In genomic region chr5:119059740-119060255, GRCh38 we compare ENCODE assay signal across 1 cellular context.
A peak's percentile ranks its signal among the peaks of the same experiment; 100 is the strongest.
TF ChIP-seq lines count a peak whose summit lies in the region.

No MANE protein-coding gene starts in this region.

TF ChIP-seq in K562, 482 proteins besides CTCF, POLR2A, EP300 and RAD21 (continued from another document):
- TF ChIP-seq BCLAF1 (IDR thresholded peaks at IDR 0.05; ENCODE audit: borderline replicate concordance in 1 of 2, control insufficient read depth in 1 of 2, low read depth in 2 of 2, low read length in 1 of 2) (no peak), MTA3 (IDR thresholded peaks at IDR 0.05; ENCODE audit: borderline replicate concordance) (0 out of 2 replicates have a peak, but pooled peaks have one; percentile 65), MEF2A (IDR thresholded peaks at IDR 0.05; ENCODE audit: control insufficient read depth, low read depth, low read length) (no peak), CC2D1A (IDR thresholded peaks at IDR 0.05) (0 out of 2 replicates have a peak, but pooled peaks have one; percentile 33), SREBF2 (CRISPR knock-in tag; IDR thresholded peaks at IDR 0.05) (no peak), NR2C2 (CRISPR knock-in tag; IDR thresholded peaks at IDR 0.05) (no peak), NR2C2 (tag; IDR thresholded peaks at IDR 0.05) (no peak), HDAC2 (IDR thresholded peaks at IDR 0.05) (0 out of 2 replicates have a peak, but pooled peaks have one; percentile 31), CHAMP1 (IDR thresholded peaks at IDR 0.05) (0 out of 2 replicates have a peak, but pooled peaks have one; percentile 48), ARID2 (IDR thresholded peaks at IDR 0.05) (no peak), ATF7 (IDR thresholded peaks at IDR 0.05) (peak; percentile 31; the same call in 1 of the 2 replicates), ZNF75A (CRISPR knock-in tag; IDR thresholded peaks at IDR 0.05) (no peak), ZNF79 (CRISPR knock-in tag; IDR thresholded peaks at IDR 0.05; ENCODE audit: low read depth) (no peak), SMARCE1 (IDR thresholded peaks at IDR 0.05) (peak; percentile 69; the same call in 1 of the 2 replicates), ZNF280A (IDR thresholded peaks at IDR 0.05; ENCODE audit: low read depth, partially characterized antibody) (no peak), KHSRP (IDR thresholded peaks at IDR 0.05) (no peak), CTBP1 (IDR thresholded peaks at IDR 0.05; ENCODE audit: borderline replicate concordance) (peak; percentile 80), FOXJ2 (tag; IDR thresholded peaks at IDR 0.05) (0 out of 2 replicates have a peak, but pooled peaks have one; percentile 45), TEAD4 (IDR thresholded peaks at IDR 0.05; ENCODE audit: low read length) (peak; percentile 84), TEAD4 (CRISPR knock-in tag; IDR thresholded peaks at IDR 0.05; ENCODE audit: borderline replicate concordance) (no peak), STAT6 (CRISPR knock-in tag; IDR thresholded peaks at IDR 0.05) (no peak), ZFX (CRISPR knock-in tag; IDR thresholded peaks at IDR 0.05) (peak; percentile 51; the same call in 1 of the 2 replicates), NFXL1 (CRISPR knock-in tag; IDR thresholded peaks at IDR 0.05) (no peak), ADNP (tag; IDR thresholded peaks at IDR 0.05) (peak; percentile 68), ZNF143 (CRISPR knock-in tag; IDR thresholded peaks at IDR 0.05) (no peak), RBM17 (IDR thresholded peaks at IDR 0.05; ENCODE audit: borderline replicate concordance, low read depth, low read length) (no peak), HOXB6 (CRISPR knock-in tag; IDR thresholded peaks at IDR 0.05; ENCODE audit: borderline replicate concordance) (no peak), HMBOX1 (IDR thresholded peaks at IDR 0.05) (peak; percentile 98), KDM5B (IDR thresholded peaks at IDR 0.05; ENCODE audit: insufficient replicate concordance, low read depth, low read length) (no peak), PML (IDR thresholded peaks at IDR 0.05; ENCODE audit: low read length) (peak; percentile 73; the same call in 1 of the 2 replicates), MEIS2 (IDR thresholded peaks at IDR 0.05; ENCODE audit: partially characterized antibody) (peak; percentile 17), SMAD2 (IDR thresholded peaks at IDR 0.05; ENCODE audit: low read depth, low read length) (no peak), TAL1 (IDR thresholded peaks at IDR 0.05) (peak; percentile 74), PHF8 (IDR thresholded peaks at IDR 0.05; ENCODE audit: borderline replicate concordance, low read length) (no peak), PYGO2 (tag; IDR thresholded peaks at IDR 0.05) (no peak), THRA (IDR thresholded peaks at IDR 0.05) (peak; percentile 15; the same call in 1 of the 2 replicates), SMARCA4 (IDR thresholded peaks at IDR 0.05) (peak; percentile 79; the same call in 1 of the 2 replicates), NCOR1 (IDR thresholded peaks at IDR 0.05) (peak; percentile 86), TCF3 (CRISPR knock-in tag; IDR thresholded peaks at IDR 0.05) (peak; percentile 87), ESRRA (IDR thresholded peaks at IDR 0.05; ENCODE audit: borderline replicate concordance, low read depth) (peak; percentile 77), ZMIZ1 (IDR thresholded peaks at IDR 0.05; ENCODE audit: low read depth in 2 of 2, low read length in 2 of 2) (no peak), GTF2E2 (tag; IDR thresholded peaks at IDR 0.05) (no peak), KLF16 (IDR thresholded peaks at IDR 0.05) (no peak; the same call in 1 of the 2 replicates), CREM (IDR thresholded peaks at IDR 0.05; ENCODE audit: low read depth) (peak; percentile 33; the same call in 1 of the 2 replicates), E2F3 (CRISPR knock-in tag; IDR thresholded peaks at IDR 0.05) (no peak), POLR2AphosphoS5 (IDR thresholded peaks at IDR 0.05; ENCODE audit: control insufficient read depth, insufficient read depth, low read depth, low read length) (peak; percentile 29; the same call in 1 of the 2 replicates), PCBP1 (IDR thresholded peaks at IDR 0.05; ENCODE audit: low read depth, low read length, poor library complexity, severe bottlenecking) (no peak), NFATC3 (IDR thresholded peaks at IDR 0.05) (no peak), MECOM (CRISPR knock-in tag; IDR thresholded peaks at IDR 0.05) (peak; percentile 72), SPI1 (IDR thresholded peaks at IDR 0.05; ENCODE audit: borderline replicate concordance, low read depth, low read length) (no peak)
TF ChIP-seq in K562: peak in this region for 58.
